Comparison of ENCODE assay signal across 1 cellular context in genomic region chr20:22303523-22303922, GRCh38.
TF ChIP-seq lines count a peak whose summit lies in the region.

No MANE protein-coding gene starts in this region.

TF ChIP-seq in HepG2, 621 proteins besides CTCF, POLR2A, EP300 and RAD21 (continued from another document):
- TF ChIP-seq TFDP2 (CRISPR knock-in tag; IDR thresholded peaks at IDR 0.05) (peak; percentile 68), MAX (IDR thresholded peaks at IDR 0.05) (peak; percentile 91), ZNF362 (CRISPR knock-in tag; IDR thresholded peaks at IDR 0.05; ENCODE audit: borderline replicate concordance) (peak; percentile 73; the same call in 1 of the 2 replicates), TBL1XR1 (IDR thresholded peaks at IDR 0.05; ENCODE audit: borderline replicate concordance, low read length, partially characterized antibody) (no peak), SAFB2 (CRISPR knock-in tag; IDR thresholded peaks at IDR 0.05; ENCODE audit: borderline replicate concordance, low read depth) (no peak), ZNF557 (CRISPR knock-in tag; IDR thresholded peaks at IDR 0.05) (no peak), STAG1 (CRISPR knock-in tag; IDR thresholded peaks at IDR 0.05) (0 out of 2 replicates have a peak, but pooled peaks have one; percentile 27), HDAC6 (IDR thresholded peaks at IDR 0.05; ENCODE audit: low read depth, low read length) (no peak), TFDP1 (CRISPR knock-in tag; IDR thresholded peaks at IDR 0.05; ENCODE audit: borderline replicate concordance) (peak; percentile 90; the same call in 1 of the 2 replicates)
